22 cellular contexts compared by ENCODE assay signal in the genomic region with DNA sequence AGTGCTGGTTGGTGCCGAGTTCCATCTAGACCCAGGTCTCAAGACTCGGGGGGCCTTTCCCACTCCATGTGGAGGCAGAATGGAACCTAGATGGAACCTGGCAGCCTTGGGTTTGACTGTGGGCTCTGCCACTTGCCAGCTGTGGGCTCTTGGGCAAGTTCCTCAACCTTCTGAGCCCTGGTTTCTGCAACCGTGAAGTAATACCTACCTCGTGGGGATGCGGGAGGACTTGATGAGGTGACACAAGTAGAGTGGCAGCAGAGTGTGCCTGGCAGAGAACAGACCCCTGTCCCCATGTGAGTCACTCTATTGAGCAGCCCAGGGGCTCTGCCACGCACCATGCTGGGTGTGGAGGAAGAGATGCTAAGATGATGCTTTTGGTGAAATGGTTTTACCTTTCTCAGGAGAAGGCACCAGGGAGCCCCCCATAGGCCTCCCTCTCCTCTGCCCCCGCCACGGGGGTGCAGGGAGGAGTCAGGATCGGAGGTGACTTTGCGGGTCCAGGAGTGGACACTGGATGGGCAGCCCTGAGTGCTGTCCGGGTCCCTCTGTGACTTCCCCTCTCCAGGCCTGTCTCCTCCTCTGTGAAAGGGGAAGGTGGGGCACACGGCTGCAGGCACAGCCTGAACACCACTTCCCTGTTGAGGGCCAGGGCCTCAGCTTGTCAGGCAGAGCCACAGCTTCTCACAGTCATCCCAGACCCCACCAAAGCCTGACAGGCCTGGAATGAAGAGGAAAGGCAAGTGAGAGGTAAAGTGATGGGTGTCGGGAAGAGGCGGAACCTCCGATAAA. TPM values are rescaled to one million over a fixed set of nuclear protein-coding genes. Genes with fewer than 3 reads are reported as not detected.
DNase-seq lines count a peak whose midpoint lies in the region; ATAC-seq, FAIRE-seq and TF ChIP-seq lines count a peak whose summit lies in the region.
"Had no signal": no experiment of that assay in that cellular context is flagged by ENCODE, and none has a peak within 500 bp of the region (broad histone marks: within the 10 kb centered on the region; RNA-seq: fewer than 3 reads in every experiment).

No MANE protein-coding gene starts in this region.

- peak overlapping the region; percentile 63 for H3K27ac ChIP-seq in cardiac muscle cell
- H3K27ac ChIP-seq in SJSA1: peak overlapping the region; percentile 31; the same call in 1 of the 2 replicates
- H3K27ac ChIP-seq in mesodermal cell (ENCODE audit: low read depth, low read length, severe bottlenecking): peak overlapping the region; percentile 51
- H3K27ac ChIP-seq: KMS-11, Peyer's patch had no signal

- no peaks in the 10 kb centered on the region for H3K27me3 ChIP-seq in cardiac muscle cell
- no peaks in the 10 kb centered on the region for H3K27me3 ChIP-seq in SJSA1 (replicated peaks)
- H3K27me3 ChIP-seq: BLaER1 treated with 17β-estradiol and CSF1 and Interleukin-3, amounts not matched to agents 10 nM and 100 nM; MG63; Peyer's patch had no signal

- no peak for DNase-seq in cardiac muscle cell (ENCODE audit: low read depth in 1 of 2, low spot score in 1 of 2)
- no peak for DNase-seq in left cardiac atrium
- DNase-seq in SJSA1 (ENCODE audit: low read depth in 1 of 2, low spot score in 2 of 2): no peak
- no peak for DNase-seq in urothelium cell line (ENCODE audit: low spot score)
- no peak for DNase-seq in GM19240 (ENCODE audit: insufficient read length, low spot score)
- no peak for DNase-seq in NCI-H345 (lab: John Stamatoyannopoulos, UW)
- DNase-seq: DMS79 treated with DMSO at 0.1 percent for 48 hours, HFFc6, MG63, NCI-H1436 treated with DMSO at 0.1 percent for 48 hours, NCI-H2081, NCI-H510A treated with DMSO at 0.1 percent for 48 hours, NCI-H82, Peyer's patch, Right ventricle myocardium superior, SK-N-SH had no signal

- H3K4me1 ChIP-seq in cardiac muscle cell (ENCODE audit: low read depth) (peaks cover 24% of the 10 kb centered on the region), SJSA1 (replicated peaks) (peaks cover 24% of the 10 kb centered on the region), mesodermal cell (ENCODE audit: control insufficient read depth, insufficient read depth, low read length, poor library complexity, severe bottlenecking) (peaks cover 13% of the 10 kb centered on the region)

- TF ChIP-seq CTCF in cardiac muscle cell (IDR thresholded peaks at IDR 0.05; ENCODE audit: low read depth, low read length): no peak

- 83 to 99% methylated on average over 7 to 13 of the region's 15 CpGs for WGBS in mesodermal cell (ENCODE audit: insufficient coverage in 2 of 2), 2 experiments

- ATAC-seq in left cardiac atrium: no peak
- no peak for ATAC-seq in HG03196 (IDR thresholded peaks at IDR 0.05; ENCODE audit: unreplicated experiment)

- no peaks in the 10 kb centered on the region for H3K9me3 ChIP-seq in cardiac muscle cell (ENCODE audit: low read depth)
- H3K9me3 ChIP-seq in SJSA1 (replicated peaks): no peaks in the 10 kb centered on the region
- no peaks in the 10 kb centered on the region for H3K9me3 ChIP-seq in mesodermal cell (ENCODE audit: control insufficient read depth, low read length)
- H3K9me3 ChIP-seq: BLaER1 treated with 17β-estradiol and CSF1 and Interleukin-3, amounts not matched to agents 10 nM and 100 nM; MG63; Peyer's patch; SK-N-SH had no signal

- intact Hi-C loops in left cardiac atrium (cut with DNase I): no loop called here

- H3K36me3 ChIP-seq in cardiac muscle cell: no peaks in the 10 kb centered on the region
- H3K36me3 ChIP-seq in SJSA1: peaks cover 70% of the 10 kb centered on the region
- H3K36me3 ChIP-seq in mesodermal cell (ENCODE audit: control insufficient read depth, insufficient read depth, low read length): no peaks in the 10 kb centered on the region
- H3K36me3 ChIP-seq: MG63, Peyer's patch had no signal

- no peak overlapping the region for H3K4me3 ChIP-seq in cardiac muscle cell
- H3K4me3 ChIP-seq in SJSA1: no peak overlapping the region
- H3K4me3 ChIP-seq in mesodermal cell (ENCODE audit: extremely low read depth, insufficient read depth, low read length, poor library complexity, severe bottlenecking): no peak overlapping the region
- H3K4me3 ChIP-seq: BLaER1 treated with 17β-estradiol and CSF1 and Interleukin-3, amounts not matched to agents 10 nM and 100 nM; MG63; Peyer's patch had no signal

- peak; percentile 17 for FAIRE-seq in urothelium cell line (lab: Jason Lieb, UNC)
- FAIRE-seq: A204.1, H54 had no signal

RNA-seq across cellular contexts. Expression of a gene that starts 36.7 kb away (rescaled TPM):
- total RNA-seq in cardiac muscle cell (0.92 and 0.98 TPM in 2 replicates), left cardiac atrium (1 to 10 TPM in 1 of 2 donors, under 1 TPM in 1; 0.18 to 1.2 TPM)
- polyA plus RNA-seq in cardiac muscle cell: 1.8 TPM in 2 replicates
- 3.0 and 6.7 TPM in 2 replicates for total RNA-seq in SJSA1 (2014; rRNA removed; shearing (Covaris generic))
- polyA plus RNA-seq in mesodermal cell (2013, experiment 1 of 2): not detected
- not detected for polyA plus RNA-seq in mesodermal cell (2013, experiment 2 of 2)
- total RNA-seq: HFFc6 had no signal
